13 cellular contexts compared by ENCODE assay signal in the genomic region with DNA sequence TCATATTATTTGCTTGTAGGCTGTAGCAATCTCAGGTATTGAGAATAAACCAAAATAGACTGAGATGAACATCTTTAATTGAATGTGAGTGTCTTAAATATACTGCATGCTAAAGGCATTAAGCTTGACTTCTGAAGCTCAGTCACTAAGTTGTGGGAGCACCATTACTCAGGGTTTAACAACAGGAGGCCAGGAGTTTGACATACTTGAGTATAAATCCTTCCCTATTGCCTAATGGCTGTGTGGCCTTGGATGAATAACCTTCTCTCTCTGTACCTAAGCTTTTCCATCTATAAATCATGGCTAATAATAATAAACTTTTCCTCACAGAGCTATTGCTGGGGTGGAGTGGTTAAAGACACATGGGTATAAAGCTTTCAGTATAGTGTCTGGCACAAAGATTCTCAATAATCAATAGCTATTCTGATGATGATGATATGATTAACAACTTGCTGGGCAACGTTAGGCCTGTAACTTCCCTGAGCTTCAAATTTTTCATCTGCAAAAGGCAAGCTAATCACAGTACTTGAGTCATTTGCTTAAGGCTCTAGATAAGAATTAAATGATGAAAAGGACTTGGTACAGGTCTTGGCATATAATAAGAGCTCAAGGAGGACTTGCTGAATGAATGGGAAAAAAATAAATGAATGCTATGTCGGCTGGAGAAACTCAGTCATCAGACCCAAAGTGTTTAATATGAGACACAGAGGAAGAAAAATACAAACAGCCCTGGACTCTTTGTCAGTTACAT.
DNase-seq lines count a peak whose midpoint lies in the region; ATAC-seq and TF ChIP-seq lines count a peak whose summit lies in the region.
"Had no signal": no experiment of that assay in that cellular context is flagged by ENCODE, and none has a peak within 500 bp of the region (broad histone marks: within the 10 kb centered on the region; RNA-seq: fewer than 3 reads in every experiment).

No MANE protein-coding gene starts in this region.

- no peak for ATAC-seq in GM19463 (IDR thresholded peaks at IDR 0.05; ENCODE audit: unreplicated experiment)
- no peak for ATAC-seq in HG02884 (IDR thresholded peaks at IDR 0.05; ENCODE audit: unreplicated experiment)

- 22 to 48% methylated on average over 2 of the region's 2 CpGs for whole genome bisulfite sequencing in testis, 2 donors

- H3K4me1 ChIP-seq in testis: peaks cover 11% of the 10 kb centered on the region

- in situ Hi-C loops in brain microvascular endothelial cell (cut with HindIII; ENCODE audit: low pct_ligation_motif_present, low sequenced_read_pairs): no loop called here
- in situ Hi-C loops in GM13976 (cut with MboI; ENCODE audit: low sequenced_read_pairs, unreplicated experiment): no loop called here

- H3K27me3 ChIP-seq in brain microvascular endothelial cell (replicated peaks) (no peaks in the 10 kb centered on the region), testis (no peaks in the 10 kb centered on the region)

- TF ChIP-seq CTCF in brain microvascular endothelial cell (IDR thresholded peaks at IDR 0.05; ENCODE audit: low read depth, low read length, missing control alignments): no peak
- no peak for TF ChIP-seq CTCF in testis (IDR thresholded peaks at IDR 0.05)
- TF ChIP-seq CTCF in GM13976 (IDR thresholded peaks at IDR 0.05; ENCODE audit: borderline replicate concordance, control extremely low read depth, extremely low read depth, insufficient read depth, missing control alignments): no peak

- H3K9me3 ChIP-seq in testis: no peaks in the 10 kb centered on the region

- H3K4me3 ChIP-seq in brain microvascular endothelial cell (ENCODE audit: low read depth, low read length) (no peak overlapping the region), testis (no peak overlapping the region)

- DNase-seq in GM04504 (ENCODE audit: low read depth) (peak; percentile 60), brain microvascular endothelial cell (peak; percentile 27), left kidney (ENCODE audit: low read depth, low spot score) (peak; percentile 38), testis (no peak), GM13976 (ENCODE audit: low spot score) (no peak), NCI-H774 (lab: John Stamatoyannopoulos, UW) (no peak)
- DNase-seq: activated CD4-positive, alpha-beta memory T cell treated with anti-CD3 and anti-CD28 coated beads, Interleukin-2, amount 10 ng/mL, durations not matched to agents 7 days and 5 days; NCI-H1105 treated with DMSO at 0.1 percent for 48 hours; NCI-H524; stimulated activated CD8-positive, alpha-beta memory T cell treated with anti-CD3 and anti-CD28 coated beads, Interleukin-4, amount 100 ng/mL, for 48 hours; T-helper 9 cell had no signal

- intact Hi-C loops in testis (cut with DNase I; ENCODE audit: low total_unique reads): no loop called here

- no peaks in the 10 kb centered on the region for H3K36me3 ChIP-seq in brain microvascular endothelial cell (replicated peaks)
- no peaks in the 10 kb centered on the region for H3K36me3 ChIP-seq in testis (ENCODE audit: low read depth, missing control alignments)

- H3K27ac ChIP-seq in brain microvascular endothelial cell (peak overlapping the region; percentile 63), testis (peak overlapping the region; percentile 41 to 54)

- no peak for TF ChIP-seq POLR2A in testis (IDR thresholded peaks at IDR 0.05)

Comparison
In these comparisons a context has a peak if more than half of its experiments do, and no peak if none do; other contexts are left out.
1. DNase-seq: peak in GM04504 (single experiment), brain microvascular endothelial cell (single experiment) and left kidney (single experiment); none in testis (single experiment), GM13976 (single experiment) and NCI-H774 (single experiment).